In the genomic region with DNA sequence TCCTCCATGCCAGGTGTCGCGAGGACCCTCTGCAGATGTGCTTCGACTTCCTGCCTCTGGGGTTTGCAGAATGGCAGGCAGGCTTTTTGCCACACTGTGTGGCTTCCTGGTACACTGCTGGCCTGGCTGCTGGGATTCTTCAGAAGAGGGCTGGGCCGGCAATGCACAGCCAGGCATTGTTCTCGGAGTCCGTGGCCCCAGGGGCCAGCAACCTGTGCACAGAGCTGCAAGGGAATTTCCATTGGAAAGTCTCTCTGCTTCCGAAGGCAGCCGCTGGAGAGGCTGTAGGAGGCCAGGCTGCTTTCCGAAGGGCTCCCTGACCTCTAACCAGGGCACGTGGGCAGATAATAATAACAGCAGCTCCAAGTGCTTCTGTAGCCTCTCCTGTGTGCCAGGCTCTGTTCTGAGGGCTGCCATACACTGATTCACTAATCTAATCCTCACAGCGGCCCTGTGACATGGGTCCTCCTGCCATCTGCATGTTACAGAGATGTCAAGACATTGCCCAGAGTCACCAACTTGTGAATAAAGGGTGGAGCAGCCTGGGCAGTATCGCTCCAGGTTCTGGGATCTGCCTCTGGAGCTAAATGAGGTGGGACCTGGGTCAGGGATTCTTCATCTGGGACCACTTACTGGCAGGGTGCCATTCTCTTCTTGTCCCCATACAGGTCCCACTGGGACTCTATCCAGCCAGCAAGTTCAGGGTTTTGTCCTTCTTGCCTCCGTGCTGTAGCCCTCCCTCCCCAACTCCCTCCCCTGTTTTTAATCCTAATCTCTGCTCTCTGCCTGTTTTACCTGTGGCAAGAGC, we compare ENCODE assay signal across 14 cellular contexts. TPM values are rescaled to one million over a fixed set of nuclear protein-coding genes. Genes with fewer than 3 reads are reported as not detected.
DNase-seq lines count a peak whose midpoint lies in the region; ATAC-seq and TF ChIP-seq lines count a peak whose summit lies in the region.
"Had no signal": no experiment of that assay in that cellular context is flagged by ENCODE, and none has a peak within 500 bp of the region (broad histone marks: within the 10 kb centered on the region; RNA-seq: fewer than 3 reads in every experiment).

No MANE protein-coding gene starts in this region.

- peaks cover 42% of the 10 kb centered on the region for H3K27me3 Mint-ChIP-seq in activated CD8-positive, alpha-beta memory T cell treated with anti-CD3 and anti-CD28 coated beads, Interleukin-2, amount 10 ng/mL, durations not matched to agents 7 days and 5 days
- H3K27me3 Mint-ChIP-seq in immature natural killer cell (ENCODE audit: low read depth in 3 of 3), result peaks cover 6 to 14% (median 7%) of the 10 kb centered on the region in 3 donors
- peaks cover 31 to 47% of the 10 kb centered on the region in 2 donors for H3K27me3 Mint-ChIP-seq in natural killer cell treated with Interleukin-12 subunit alpha and Interleukin-12 subunit beta and Interleukin-15 and Interleukin-18, amount 100 ng/mL, for 72 hours

- no peak overlapping the region for H3K4me2 ChIP-seq in parathyroid adenoma (ENCODE audit: low read length)

- H3K79me2 ChIP-seq in parathyroid adenoma, result peaks cover 13% of the 10 kb centered on the region

- in situ Hi-C loops in GM13976 (cut with MboI; ENCODE audit: low sequenced_read_pairs, unreplicated experiment), result loop anchor here (25.0 kb wide), 4 partner anchors 111 to 539 kb away; no protein-coding TSS in a partner anchor

- no peak overlapping the region for H3K4me3 Mint-ChIP-seq in activated CD8-positive, alpha-beta memory T cell treated with anti-CD3 and anti-CD28 coated beads, Interleukin-2, amount 10 ng/mL, durations not matched to agents 7 days and 5 days
- no peak overlapping the region for H3K4me3 Mint-ChIP-seq in immature natural killer cell
- no peak overlapping the region for H3K4me3 Mint-ChIP-seq in natural killer cell treated with Interleukin-12 subunit alpha and Interleukin-12 subunit beta and Interleukin-15 and Interleukin-18, amount 100 ng/mL, for 72 hours
- H3K4me3 Mint-ChIP-seq: activated T-cell treated with anti-CD3 and anti-CD28 coated beads, Interleukin-2, amount 50 U/mL, for 4 hours; H9; stimulated activated memory B cell treated with anti-CD40 and anti-IgM and Interleukin-4, amounts not matched to agents 10 μg/mL and 1 μg/mL and 100 μg/mL, for 72 hours had no signal

- H3K9ac ChIP-seq in parathyroid adenoma, result no peak overlapping the region

- CTCF ChIA-PET in activated CD8-positive, alpha-beta memory T cell treated with anti-CD3 and anti-CD28 coated beads, Interleukin-2, amount 10 ng/mL, durations not matched to agents 7 days and 5 days (lab: Charles Lee), result no interaction called here

- no peak for ATAC-seq in activated CD8-positive, alpha-beta memory T cell treated with anti-CD3 and anti-CD28 coated beads, Interleukin-2, amount 10 ng/mL, durations not matched to agents 7 days and 5 days
- ATAC-seq in natural killer cell treated with Interleukin-12 subunit alpha and Interleukin-12 subunit beta and Interleukin-15 and Interleukin-18, amount 100 ng/mL, for 72 hours, result no peak
- ATAC-seq: activated T-cell treated with anti-CD3 and anti-CD28 coated beads, Interleukin-2, amount 50 U/mL, for 4 hours; stimulated activated memory B cell treated with anti-CD40 and anti-IgM and Interleukin-4, amounts not matched to agents 10 μg/mL and 1 μg/mL and 100 μg/mL, for 72 hours had no signal

- H3K36me3 ChIP-seq in parathyroid adenoma (ENCODE audit: control insufficient read depth, insufficient read depth, low read length), result no peaks in the 10 kb centered on the region

- no peaks in the 10 kb centered on the region for H3K9me3 Mint-ChIP-seq in activated CD8-positive, alpha-beta memory T cell treated with anti-CD3 and anti-CD28 coated beads, Interleukin-2, amount 10 ng/mL, durations not matched to agents 7 days and 5 days (ENCODE audit: low read depth)
- H3K9me3 Mint-ChIP-seq in immature natural killer cell, result no peaks in the 10 kb centered on the region
- no peaks in the 10 kb centered on the region for H3K9me3 Mint-ChIP-seq in natural killer cell treated with Interleukin-12 subunit alpha and Interleukin-12 subunit beta and Interleukin-15 and Interleukin-18, amount 100 ng/mL, for 72 hours
- H3K9me3 Mint-ChIP-seq: activated T-cell treated with anti-CD3 and anti-CD28 coated beads, Interleukin-2, amount 50 U/mL, for 4 hours; H9; stimulated activated memory B cell treated with anti-CD40 and anti-IgM and Interleukin-4, amounts not matched to agents 10 μg/mL and 1 μg/mL and 100 μg/mL, for 72 hours had no signal

- H3K27me3 ChIP-seq in parathyroid adenoma (ENCODE audit: control insufficient read depth, insufficient read depth, low read length), result no peaks in the 10 kb centered on the region

- peaks cover 40% of the 10 kb centered on the region for H3K4me1 ChIP-seq in parathyroid adenoma

- H3K27ac ChIP-seq in parathyroid adenoma, result peak overlapping the region; percentile 66

- H3K36me3 Mint-ChIP-seq in activated CD8-positive, alpha-beta memory T cell treated with anti-CD3 and anti-CD28 coated beads, Interleukin-2, amount 10 ng/mL, durations not matched to agents 7 days and 5 days, result no peaks in the 10 kb centered on the region
- no peaks in the 10 kb centered on the region for H3K36me3 Mint-ChIP-seq in immature natural killer cell
- peaks cover 5% of the 10 kb centered on the region for H3K36me3 Mint-ChIP-seq in natural killer cell treated with Interleukin-12 subunit alpha and Interleukin-12 subunit beta and Interleukin-15 and Interleukin-18, amount 100 ng/mL, for 72 hours
- H3K36me3 Mint-ChIP-seq: stimulated activated memory B cell treated with anti-CD40 and anti-IgM and Interleukin-4, amounts not matched to agents 10 μg/mL and 1 μg/mL and 100 μg/mL, for 72 hours had no signal

- TF ChIP-seq CTCF in parathyroid adenoma (IDR thresholded peaks at IDR 0.05) (no peak), GM13976 (IDR thresholded peaks at IDR 0.05; ENCODE audit: borderline replicate concordance, control extremely low read depth, extremely low read depth, insufficient read depth, missing control alignments) (no peak)

- peaks cover 9% of the 10 kb centered on the region for H3K4me1 Mint-ChIP-seq in activated CD8-positive, alpha-beta memory T cell treated with anti-CD3 and anti-CD28 coated beads, Interleukin-2, amount 10 ng/mL, durations not matched to agents 7 days and 5 days
- H3K4me1 Mint-ChIP-seq in immature natural killer cell, result peaks cover 3 to 7% of the 10 kb centered on the region in 2 donors
- peaks cover 0 to 4% of the 10 kb centered on the region in 2 donors for H3K4me1 Mint-ChIP-seq in natural killer cell treated with Interleukin-12 subunit alpha and Interleukin-12 subunit beta and Interleukin-15 and Interleukin-18, amount 100 ng/mL, for 72 hours (ENCODE audit: low read depth in 2 of 2)
- H3K4me1 Mint-ChIP-seq: stimulated activated memory B cell treated with anti-CD40 and anti-IgM and Interleukin-4, amounts not matched to agents 10 μg/mL and 1 μg/mL and 100 μg/mL, for 72 hours had no signal

- DNase-seq in activated CD8-positive, alpha-beta memory T cell treated with anti-CD3 and anti-CD28 coated beads for 24 hours, result peak; percentile 53
- DNase-seq in activated CD8-positive, alpha-beta memory T cell treated with anti-CD3 and anti-CD28 coated beads, Interleukin-2, amount 10 ng/mL, durations not matched to agents 7 days and 5 days, result no peak
- DNase-seq in globus pallidus (ENCODE audit: low spot score) (peak; percentile 42), immature natural killer cell (no peak), RPMI8226 (no peak), GM13976 (ENCODE audit: low spot score) (no peak)
- no peak for DNase-seq in natural killer cell treated with Interleukin-12 subunit alpha and Interleukin-12 subunit beta and Interleukin-15 and Interleukin-18, amount 100 ng/mL, for 72 hours (ENCODE audit: low spot score)
- DNase-seq: activated T-cell treated with anti-CD3 and anti-CD28 coated beads, Interleukin-2, amount 50 U/mL, for 4 hours; foreskin fibroblast; H9; mammary epithelial cell had no signal

- H3K27ac Mint-ChIP-seq in activated CD8-positive, alpha-beta memory T cell treated with anti-CD3 and anti-CD28 coated beads, Interleukin-2, amount 10 ng/mL, durations not matched to agents 7 days and 5 days, result no peak overlapping the region
- no peak overlapping the region for H3K27ac Mint-ChIP-seq in immature natural killer cell
- H3K27ac Mint-ChIP-seq in natural killer cell treated with Interleukin-12 subunit alpha and Interleukin-12 subunit beta and Interleukin-15 and Interleukin-18, amount 100 ng/mL, for 72 hours, result no peak overlapping the region
- H3K27ac Mint-ChIP-seq: stimulated activated memory B cell treated with anti-CD40 and anti-IgM and Interleukin-4, amounts not matched to agents 10 μg/mL and 1 μg/mL and 100 μg/mL, for 72 hours had no signal

- H3K9me3 ChIP-seq in parathyroid adenoma (ENCODE audit: control insufficient read depth, low read length), result no peaks in the 10 kb centered on the region

- H2AFZ ChIP-seq in parathyroid adenoma, result no peak overlapping the region

- H3K4me3 ChIP-seq in parathyroid adenoma (ENCODE audit: low read depth, low read length), result no peak overlapping the region

RNA-seq across cellular contexts. Expression of gene LDLRAD4, which starts 5.0 kb away (rescaled TPM):
- 10 to 100 TPM; 33.9 to 44.5 TPM for total RNA-seq in activated CD8-positive, alpha-beta memory T cell treated with anti-CD3 and anti-CD28 coated beads, Interleukin-2, amount 10 ng/mL, durations not matched to agents 7 days and 5 days
- polyA plus RNA-seq in immature natural killer cell, result 10 to 100 TPM in 1 of 3 donors, 1 to 10 TPM in 2; 4.8 to 11.3 (median 9.6) TPM
- 10 to 100 TPM; 16.3 to 19.5 TPM for total RNA-seq in natural killer cell treated with Interleukin-12 subunit alpha and Interleukin-12 subunit beta and Interleukin-15 and Interleukin-18, amount 100 ng/mL, for 72 hours
- total RNA-seq: bronchial epithelial cell had no signal
- polyA plus RNA-seq: mammary epithelial cell had no signal

Comparison
In these comparisons a context has a peak if more than half of its experiments do, and no peak if none do; other contexts are left out.
1. DNase-seq: peak in activated CD8-positive, alpha-beta memory T cell treated with anti-CD3 and anti-CD28 coated beads for 24 hours (single experiment) and globus pallidus (single experiment); none in activated CD8-positive, alpha-beta memory T cell treated with anti-CD3 and anti-CD28 coated beads, Interleukin-2, amount 10 ng/mL, durations not matched to agents 7 days and 5 days (single experiment), immature natural killer cell (0 of 3), RPMI8226 (single experiment), GM13976 (single experiment) and natural killer cell treated with Interleukin-12 subunit alpha and Interleukin-12 subunit beta and Interleukin-15 and Interleukin-18, amount 100 ng/mL, for 72 hours (single experiment).